17 cellular contexts compared by ENCODE assay signal in genomic region chr1:161784963-161785362, GRCh38. TPM values are rescaled to one million over a fixed set of nuclear protein-coding genes. Genes with fewer than 3 reads are reported as not detected.
DNase-seq lines count a peak whose midpoint lies in the region; ATAC-seq and TF ChIP-seq lines count a peak whose summit lies in the region.
"Had no signal": no experiment of that assay in that cellular context is flagged by ENCODE, and none has a peak within 500 bp of the region (broad histone marks: within the 10 kb centered on the region; RNA-seq: fewer than 3 reads in every experiment).

No MANE protein-coding gene starts in this region.

- H3K36me3 Mint-ChIP-seq in activated T-cell treated with anti-CD3 and anti-CD28 coated beads, Interleukin-2, amount 50 U/mL, for 24 hours (ENCODE audit: low read depth): peaks cover 76% of the 10 kb centered on the region
- H3K36me3 Mint-ChIP-seq in activated T-cell treated with anti-CD3 and anti-CD28 coated beads, Interleukin-2, amount 50 U/mL, for 4 hours (ENCODE audit: insufficient read depth): peaks cover 44% of the 10 kb centered on the region
- H3K36me3 Mint-ChIP-seq in IgD-negative memory B cell: peaks cover 6% of the 10 kb centered on the region

- no peaks in the 10 kb centered on the region for H3K27me3 Mint-ChIP-seq in activated T-cell treated with anti-CD3 and anti-CD28 coated beads, Interleukin-2, amount 50 U/mL, for 24 hours
- H3K27me3 Mint-ChIP-seq in activated T-cell treated with anti-CD3 and anti-CD28 coated beads, Interleukin-2, amount 50 U/mL, for 4 hours (ENCODE audit: low read depth): no peaks in the 10 kb centered on the region
- no peaks in the 10 kb centered on the region for H3K27me3 Mint-ChIP-seq in IgD-negative memory B cell
- H3K27me3 Mint-ChIP-seq: CD8-positive, alpha-beta memory T cell had no signal

- peak overlapping the region; percentile 0 for H3K27ac Mint-ChIP-seq in activated T-cell treated with anti-CD3 and anti-CD28 coated beads, Interleukin-2, amount 50 U/mL, for 24 hours
- peak overlapping the region in 2 of 3 donors; percentile 26 to 28 for H3K27ac Mint-ChIP-seq in IgD-negative memory B cell

- TF ChIP-seq POLR2A in breast epithelium (IDR thresholded peaks at IDR 0.05): no peak

- intact Hi-C loops in posterior vena cava (cut with DNase I) (no loop called here), breast epithelium (cut with DNase I; ENCODE audit: low total_unique reads) (no loop called here)

- TF ChIP-seq CTCF in breast epithelium (IDR thresholded peaks at IDR 0.05): no peak

- no peak overlapping the region for H3K27ac ChIP-seq in breast epithelium
- H3K27ac ChIP-seq: HL-60 had no signal

- no peaks in the 10 kb centered on the region for H3K9me3 ChIP-seq in breast epithelium
- H3K9me3 ChIP-seq: BLaER1 treated with 17β-estradiol and CSF1 and Interleukin-3, amounts not matched to agents 10 nM and 100 nM had no signal

- no peak overlapping the region for H3K4me3 ChIP-seq in breast epithelium
- H3K4me3 ChIP-seq: BLaER1 treated with 17β-estradiol and CSF1 and Interleukin-3, amounts not matched to agents 10 nM and 100 nM had no signal

- DNase-seq in activated T-cell treated with anti-CD3 and anti-CD28 coated beads, Interleukin-2, amount 50 U/mL, for 24 hours: no peak
- no peak for DNase-seq in activated T-cell treated with anti-CD3 and anti-CD28 coated beads, Interleukin-2, amount 50 U/mL, for 4 hours
- DNase-seq in globus pallidus (ENCODE audit: low spot score) (peak; percentile 50), posterior vena cava (ENCODE audit: low spot score) (peak; percentile 76), NCI-H2227 treated with DMSO at 0.1 percent for 48 hours (lab: John Stamatoyannopoulos, UW) (no peak), breast epithelium (ENCODE audit: low spot score in 2 of 2) (no peak)
- no peak for DNase-seq in effector CD8-positive, alpha-beta T cell (lab: John Stamatoyannopoulos, UW)
- DNase-seq: CD8-positive, alpha-beta memory T cell; DMS79 treated with DMSO at 0.1 percent for 48 hours; H9; NCI-H1436 treated with DMSO at 0.1 percent for 48 hours; NCI-H2029 treated with DMSO at 0.1 percent for 48 hours; NCI-H510A; NCI-H774 had no signal

- no peaks in the 10 kb centered on the region for H3K36me3 ChIP-seq in breast epithelium

- no peaks in the 10 kb centered on the region for H3K4me1 ChIP-seq in breast epithelium

- H3K9me3 Mint-ChIP-seq in activated T-cell treated with anti-CD3 and anti-CD28 coated beads, Interleukin-2, amount 50 U/mL, for 24 hours: no peaks in the 10 kb centered on the region
- no peaks in the 10 kb centered on the region for H3K9me3 Mint-ChIP-seq in activated T-cell treated with anti-CD3 and anti-CD28 coated beads, Interleukin-2, amount 50 U/mL, for 4 hours
- no peaks in the 10 kb centered on the region for H3K9me3 Mint-ChIP-seq in IgD-negative memory B cell
- H3K9me3 Mint-ChIP-seq: CD8-positive, alpha-beta memory T cell; H9 had no signal

- ATAC-seq in activated T-cell treated with anti-CD3 and anti-CD28 coated beads, Interleukin-2, amount 50 U/mL, for 4 hours: no peak

- no peaks in the 10 kb centered on the region for H3K27me3 ChIP-seq in breast epithelium
- H3K27me3 ChIP-seq: BLaER1 treated with 17β-estradiol and CSF1 and Interleukin-3, amounts not matched to agents 10 nM and 100 nM had no signal

- no peak overlapping the region for H3K4me3 Mint-ChIP-seq in activated T-cell treated with anti-CD3 and anti-CD28 coated beads, Interleukin-2, amount 50 U/mL, for 24 hours
- H3K4me3 Mint-ChIP-seq in activated T-cell treated with anti-CD3 and anti-CD28 coated beads, Interleukin-2, amount 50 U/mL, for 4 hours: no peak overlapping the region
- no peak overlapping the region for H3K4me3 Mint-ChIP-seq in IgD-negative memory B cell
- H3K4me3 Mint-ChIP-seq: CD8-positive, alpha-beta memory T cell; H9 had no signal

- peaks cover 20% of the 10 kb centered on the region for H3K4me1 Mint-ChIP-seq in activated T-cell treated with anti-CD3 and anti-CD28 coated beads, Interleukin-2, amount 50 U/mL, for 24 hours (ENCODE audit: low read depth)
- peaks cover 4% of the 10 kb centered on the region for H3K4me1 Mint-ChIP-seq in activated T-cell treated with anti-CD3 and anti-CD28 coated beads, Interleukin-2, amount 50 U/mL, for 4 hours (ENCODE audit: low read depth)
- H3K4me1 Mint-ChIP-seq in IgD-negative memory B cell: peaks cover 0 to 7% (median 3%) of the 10 kb centered on the region in 3 donors
- H3K4me1 Mint-ChIP-seq: H9 had no signal

RNA-seq across cellular contexts. Expression of gene ATF6, which starts 18.8 kb away (rescaled TPM):
- 10 to 100 TPM; 20.0 to 26.2 (median 24.8) TPM for total RNA-seq in activated T-cell treated with anti-CD3 and anti-CD28 coated beads, Interleukin-2, amount 50 U/mL, for 4 hours
- 14.3 TPM for polyA plus RNA-seq in IgD-negative memory B cell
- total RNA-seq in posterior vena cava (10 to 100 TPM; 27.9 to 32.3 TPM), breast epithelium (10 to 100 TPM; 31.0 to 56.1 (median 34.1) TPM)

RNA-seq across cellular contexts. Expression of gene DUSP12, which starts 35.4 kb away (rescaled TPM):
- 10 to 100 TPM; 41.7 to 45.1 (median 41.7) TPM for total RNA-seq in activated T-cell treated with anti-CD3 and anti-CD28 coated beads, Interleukin-2, amount 50 U/mL, for 4 hours
- polyA plus RNA-seq in IgD-negative memory B cell: 47.3 TPM
- total RNA-seq in posterior vena cava (10 to 100 TPM; 15.5 to 17.4 TPM), breast epithelium (10 to 100 TPM; 14.6 to 44.9 (median 36.1) TPM)

Comparison
In these comparisons a context has a peak if more than half of its experiments do, and no peak if none do; other contexts are left out.
1. DNase-seq: peak in globus pallidus (single experiment) and posterior vena cava (single experiment); none in activated T-cell treated with anti-CD3 and anti-CD28 coated beads, Interleukin-2, amount 50 U/mL, for 24 hours (single experiment), activated T-cell treated with anti-CD3 and anti-CD28 coated beads, Interleukin-2, amount 50 U/mL, for 4 hours (single experiment), NCI-H2227 treated with DMSO at 0.1 percent for 48 hours (single experiment), effector CD8-positive, alpha-beta T cell (single experiment) and breast epithelium (0 of 2).